Comparison of ENCODE assay signal across 20 cellular contexts in the genomic region with DNA sequence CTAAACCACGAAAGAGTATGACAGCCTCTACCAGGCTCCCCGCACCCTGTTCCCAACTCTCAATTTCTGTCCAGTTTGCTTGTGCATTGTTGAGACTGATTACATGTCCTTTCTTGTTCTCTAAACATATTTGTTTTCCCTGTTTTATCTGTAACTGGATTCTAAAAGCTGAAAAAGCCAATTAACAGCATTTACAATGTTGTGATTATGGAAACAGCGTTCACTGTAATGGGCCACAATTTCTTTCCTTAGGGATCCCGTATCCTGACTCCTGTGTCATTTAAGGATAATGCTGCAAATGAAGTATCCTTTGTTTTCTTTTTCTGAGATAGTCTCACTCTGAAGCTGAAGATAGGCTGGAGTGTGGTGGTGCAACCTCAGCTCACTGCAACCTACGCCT. TPM values are rescaled to one million over a fixed set of nuclear protein-coding genes. Genes with fewer than 3 reads are reported as not detected.
"Had no signal": no experiment of that assay in that cellular context is flagged by ENCODE, and none has a peak within 500 bp of the region (broad histone marks: within the 10 kb centered on the region; RNA-seq: fewer than 3 reads in every experiment).

No MANE protein-coding gene starts in this region.

- ATAC-seq: activated T-cell treated with anti-CD3 and anti-CD28 coated beads, Interleukin-2, amount 50 U/mL, for 72 hours; body of pancreas; left ventricle myocardium superior; natural killer cell treated with Interleukin-12 subunit alpha and Interleukin-12 subunit beta and Interleukin-15 and Interleukin-18, amount 100 ng/mL, for 72 hours; stimulated activated memory B cell treated with anti-CD40 and anti-IgM and Interleukin-4, amounts not matched to agents 10 μg/mL and 1 μg/mL and 100 μg/mL, for 72 hours had no signal

- DNase-seq: activated B cell treated with CpG ODN at 0.5 μM for 24 hours; activated CD4-positive, alpha-beta memory T cell treated with anti-CD3 and anti-CD28 coated beads for 36 hours; activated CD4-positive, alpha-beta T cell treated with anti-CD3 and anti-CD28 coated beads for 48 hours; activated effector memory CD4-positive, alpha-beta T cell treated with anti-CD3 and anti-CD28 coated beads, Interleukin-2, amount 50 U/mL, for 16 hours; activated naive CD4-positive, alpha-beta T cell treated with anti-CD3 and anti-CD28 coated beads, Interleukin-2, amount 10 ng/mL, durations not matched to agents 7 days and 5 days; activated T-cell treated with anti-CD3 and anti-CD28 coated beads, Interleukin-2, amount 50 U/mL, for 72 hours; amygdala; body of pancreas; effector CD4-positive, alpha-beta T cell; foreskin melanocyte; hippocampal formation; left ventricle myocardium superior; right lobe of liver; small intestine; stimulated activated CD4-positive, alpha-beta T cell treated with anti-CD3 and anti-CD28 coated beads, Interleukin-15, amount 100 ng/mL, for 24 hours; stomach had no signal

- H3K27ac Mint-ChIP-seq: activated B cell treated with CpG ODN at 0.5 μM for 24 hours; activated CD4-positive, alpha-beta memory T cell treated with anti-CD3 and anti-CD28 coated beads for 36 hours; activated naive CD4-positive, alpha-beta T cell treated with anti-CD3 and anti-CD28 coated beads, Interleukin-2, amount 10 ng/mL, durations not matched to agents 7 days and 5 days; activated T-cell treated with anti-CD3 and anti-CD28 coated beads, Interleukin-2, amount 50 U/mL, for 72 hours; natural killer cell treated with Interleukin-12 subunit alpha and Interleukin-12 subunit beta and Interleukin-15 and Interleukin-18, amount 100 ng/mL, for 72 hours; stimulated activated memory B cell treated with anti-CD40 and anti-IgM and Interleukin-4, amounts not matched to agents 10 μg/mL and 1 μg/mL and 100 μg/mL, for 72 hours; T-helper 2 cell treated with Interferon-gamma antibody and Interleukin-4, amounts not matched to agents 5 μg/mL and 100 μg/mL, for 36 hours had no signal

- H3K9me3 Mint-ChIP-seq: activated B cell treated with CpG ODN at 0.5 μM for 24 hours; activated CD4-positive, alpha-beta memory T cell treated with anti-CD3 and anti-CD28 coated beads for 36 hours; activated naive CD4-positive, alpha-beta T cell treated with anti-CD3 and anti-CD28 coated beads, Interleukin-2, amount 10 ng/mL, durations not matched to agents 7 days and 5 days; activated T-cell treated with anti-CD3 and anti-CD28 coated beads, Interleukin-2, amount 50 U/mL, for 72 hours; natural killer cell treated with Interleukin-12 subunit alpha and Interleukin-12 subunit beta and Interleukin-15 and Interleukin-18, amount 100 ng/mL, for 72 hours; stimulated activated memory B cell treated with anti-CD40 and anti-IgM and Interleukin-4, amounts not matched to agents 10 μg/mL and 1 μg/mL and 100 μg/mL, for 72 hours; T-helper 2 cell treated with Interferon-gamma antibody and Interleukin-4, amounts not matched to agents 5 μg/mL and 100 μg/mL, for 36 hours had no signal

- H3K36me3 Mint-ChIP-seq: natural killer cell treated with Interleukin-12 subunit alpha and Interleukin-12 subunit beta and Interleukin-15 and Interleukin-18, amount 100 ng/mL, for 72 hours had no signal

- H3K4me3 Mint-ChIP-seq: activated B cell treated with CpG ODN at 0.5 μM for 24 hours; activated CD4-positive, alpha-beta memory T cell treated with anti-CD3 and anti-CD28 coated beads for 36 hours; activated naive CD4-positive, alpha-beta T cell treated with anti-CD3 and anti-CD28 coated beads, Interleukin-2, amount 10 ng/mL, durations not matched to agents 7 days and 5 days; activated T-cell treated with anti-CD3 and anti-CD28 coated beads, Interleukin-2, amount 50 U/mL, for 72 hours; natural killer cell treated with Interleukin-12 subunit alpha and Interleukin-12 subunit beta and Interleukin-15 and Interleukin-18, amount 100 ng/mL, for 72 hours; stimulated activated memory B cell treated with anti-CD40 and anti-IgM and Interleukin-4, amounts not matched to agents 10 μg/mL and 1 μg/mL and 100 μg/mL, for 72 hours; T-helper 2 cell treated with Interferon-gamma antibody and Interleukin-4, amounts not matched to agents 5 μg/mL and 100 μg/mL, for 36 hours had no signal

- H3K4me1 Mint-ChIP-seq: activated naive CD4-positive, alpha-beta T cell treated with anti-CD3 and anti-CD28 coated beads, Interleukin-2, amount 10 ng/mL, durations not matched to agents 7 days and 5 days had no signal

- H3K27me3 Mint-ChIP-seq: activated B cell treated with CpG ODN at 0.5 μM for 24 hours; activated CD4-positive, alpha-beta memory T cell treated with anti-CD3 and anti-CD28 coated beads for 36 hours; activated naive CD4-positive, alpha-beta T cell treated with anti-CD3 and anti-CD28 coated beads, Interleukin-2, amount 10 ng/mL, durations not matched to agents 7 days and 5 days; natural killer cell treated with Interleukin-12 subunit alpha and Interleukin-12 subunit beta and Interleukin-15 and Interleukin-18, amount 100 ng/mL, for 72 hours; stimulated activated memory B cell treated with anti-CD40 and anti-IgM and Interleukin-4, amounts not matched to agents 10 μg/mL and 1 μg/mL and 100 μg/mL, for 72 hours had no signal

RNA-seq across cellular contexts. Expression of gene ARL11, which starts 42.5 kb away (rescaled TPM):
- total RNA-seq: chondrocyte had no signal
